14 cellular contexts compared by ENCODE assay signal in genomic region chr3:197753263-197753662, GRCh38. TPM values are rescaled to one million over a fixed set of nuclear protein-coding genes. Genes with fewer than 3 reads are reported as not detected.
DNase-seq lines count a peak whose midpoint lies in the region; ATAC-seq, FAIRE-seq and TF ChIP-seq lines count a peak whose summit lies in the region.
"Had no signal": no experiment of that assay in that cellular context is flagged by ENCODE, and none has a peak within 500 bp of the region (broad histone marks: within the 10 kb centered on the region; RNA-seq: fewer than 3 reads in every experiment).

No MANE protein-coding gene starts in this region.

- peak overlapping the region in 5 of 7 donors; percentile 10 to 97 (median 85) for H3K27ac Mint-ChIP-seq in CD4-positive, alpha-beta memory T cell
- H3K27ac Mint-ChIP-seq in glutamatergic neuron (ENCODE audit: unreplicated experiment), result no peak overlapping the region

- H3K36me3 ChIP-seq in CD4-positive, alpha-beta memory T cell (ENCODE audit: insufficient read depth, low read length), result peaks cover 12% of the 10 kb centered on the region
- H3K36me3 ChIP-seq in PC-3 (ENCODE audit: low read depth, low read length), result peaks cover 17% of the 10 kb centered on the region

- peak overlapping the region in 5 of 8 donors; percentile 1 to 41 (median 26) for H3K4me3 Mint-ChIP-seq in CD4-positive, alpha-beta memory T cell
- no peak overlapping the region for H3K4me3 Mint-ChIP-seq in glutamatergic neuron (ENCODE audit: unreplicated experiment)

- H3K4me1 ChIP-seq in CD4-positive, alpha-beta memory T cell (ENCODE audit: insufficient read depth, low read length), result peaks cover 58% of the 10 kb centered on the region
- H3K4me1 ChIP-seq in PC-3 (ENCODE audit: insufficient read depth, low read length), result peaks cover 26% of the 10 kb centered on the region

- BruUV-seq in PC-3 (replicated peaks; lab: Mats Ljungman, UMichigan), result no TSS peak

- no peak for ATAC-seq in PC-3
- ATAC-seq: stimulated activated naive CD8-positive, alpha-beta T cell treated with anti-CD3 and anti-CD28 coated beads, Interleukin-15, Interleukin-2, amounts not matched to agents 100 U/mL and 50 U/mL, for 24 hours had no signal

- H3K9ac ChIP-seq in PC-3 (ENCODE audit: low read length), result no peak overlapping the region

- no peak for DNase-seq in AG10803 (ENCODE audit: low read depth)
- no peak for DNase-seq in CD4-positive, alpha-beta memory T cell
- peak; percentile 18 for DNase-seq in PC-3
- DNase-seq in fibroblast of villous mesenchyme (ENCODE audit: low read depth), result no peak
- DNase-seq in D721Med (ENCODE audit: insufficient read length, low spot score), result no peak
- no peak for DNase-seq in NCI-H2171 treated with DMSO at 0.1 percent for 48 hours (lab: John Stamatoyannopoulos, UW)
- DNase-seq in glutamatergic neuron, result no peak
- no peak for DNase-seq in hippocampal formation (lab: John Stamatoyannopoulos, UW)
- DNase-seq: activated CD4-positive, alpha-beta T cell treated with anti-CD3 and anti-CD28 coated beads for 1 hour; DMS153; stimulated activated CD4-positive, alpha-beta T cell treated with anti-CD3 and anti-CD28 coated beads, Interleukin-2, amount 100 ng/mL, for 24 hours; stimulated activated naive CD8-positive, alpha-beta T cell treated with anti-CD3 and anti-CD28 coated beads, Interleukin-15, Interleukin-2, amounts not matched to agents 100 U/mL and 50 U/mL, for 24 hours had no signal

- peaks cover 75% of the 10 kb centered on the region for H3K79me2 ChIP-seq in PC-3 (ENCODE audit: low read length)

- intact Hi-C loops in CD4-positive, alpha-beta memory T cell (cut with micrococcal nuclease), result loop anchor here (5.0 kb wide), 1 partner anchor 199 kb away; the partner anchor contains the start of gene RPL35A
- intact Hi-C loops in PC-3 (cut with micrococcal nuclease), result loop anchor here (5.0 kb wide), 1 partner anchor 39 kb away; the partner anchor contains the start of gene LRCH3

- CTCF ChIA-PET in CD4-positive, alpha-beta memory T cell (lab: Charles Lee; ENCODE audit: partially characterized antibody), result no interaction called here
- CTCF ChIA-PET in PC-3 (lab: Charles Lee), result interaction anchor here (0.7 to 1.0 kb wide), 2 partner anchors 10 to 40 kb away, joined by 3 read pairs; no protein-coding TSS in a partner anchor

- peaks cover 0 to 2% of the 10 kb centered on the region in 2 donors for H3K27me3 Mint-ChIP-seq in CD4-positive, alpha-beta memory T cell
- peaks cover 4% of the 10 kb centered on the region for H3K27me3 Mint-ChIP-seq in glutamatergic neuron (ENCODE audit: unreplicated experiment)

- H3F3A ChIP-seq in PC-3 (ENCODE audit: low read length, unreplicated experiment), result no peaks in the 10 kb centered on the region

- peak overlapping the region; percentile 80; the same call in 1 of the 2 replicates for H3K4me2 ChIP-seq in PC-3 (ENCODE audit: low read length)

- no peaks in the 10 kb centered on the region for H3K9me3 ChIP-seq in CD4-positive, alpha-beta memory T cell (ENCODE audit: control insufficient read depth in 1 of 2, low read length in 2 of 2)
- no peaks in the 10 kb centered on the region for H3K9me3 ChIP-seq in PC-3 (ENCODE audit: low read length)

- no peaks in the 10 kb centered on the region for H3K27me3 ChIP-seq in CD4-positive, alpha-beta memory T cell (ENCODE audit: insufficient read depth, low read length)
- no peaks in the 10 kb centered on the region for H3K27me3 ChIP-seq in PC-3 (ENCODE audit: low read length)

- peaks cover 5 to 27% of the 10 kb centered on the region in 2 donors for H3K36me3 Mint-ChIP-seq in CD4-positive, alpha-beta memory T cell
- no peaks in the 10 kb centered on the region for H3K36me3 Mint-ChIP-seq in glutamatergic neuron (ENCODE audit: unreplicated experiment)

- peaks cover 40 to 70% (median 51%) of the 10 kb centered on the region in 4 donors for H3K4me1 Mint-ChIP-seq in CD4-positive, alpha-beta memory T cell
- H3K4me1 Mint-ChIP-seq in glutamatergic neuron (ENCODE audit: low read depth, unreplicated experiment), result peaks cover 4% of the 10 kb centered on the region

- H4K20me1 ChIP-seq in PC-3 (ENCODE audit: low read length), result peaks cover 19% of the 10 kb centered on the region; the same call in 1 of the 2 replicates

- H3K4me3 ChIP-seq in AG10803 (ENCODE audit: low read length) (no peak overlapping the region), PC-3 (ENCODE audit: low read length) (no peak overlapping the region), fibroblast of villous mesenchyme (ENCODE audit: low read depth, low read length) (no peak overlapping the region)
- H3K4me3 ChIP-seq in CD4-positive, alpha-beta memory T cell (ENCODE audit: low read length in 2 of 2), result no peak overlapping the region
- H3K4me3 ChIP-seq: coronary artery had no signal

- H3K27ac ChIP-seq in CD4-positive, alpha-beta memory T cell (ENCODE audit: low read depth, low read length), result no peak overlapping the region
- no peak overlapping the region for H3K27ac ChIP-seq in PC-3 (ENCODE audit: low read length)
- H3K27ac ChIP-seq: coronary artery had no signal

- TF ChIP-seq CTCF in AG10803 (conservative IDR thresholded peaks at IDR 0.05; ENCODE audit: low read length) (peak; percentile 18; the same call in 1 of the 2 replicates), PC-3 (conservative IDR thresholded peaks at IDR 0.05; ENCODE audit: low read depth, low read length) (no peak), fibroblast of villous mesenchyme (IDR thresholded peaks at IDR 0.05; ENCODE audit: insufficient read depth, low read depth, low read length) (peak; percentile 9), D721Med (IDR thresholded peaks at IDR 0.05; ENCODE audit: insufficient read depth, missing control alignments) (no peak), glutamatergic neuron (IDR thresholded peaks at IDR 0.05; ENCODE audit: partially characterized antibody, unreplicated experiment) (no peak)

- POLR2A ChIA-PET in CD4-positive, alpha-beta memory T cell (lab: Charles Lee; ENCODE audit: partially characterized antibody), result interaction anchor here (1.4 to 1.5 kb wide), 2 partner anchors 17 to 38 kb away, joined by 4 to 6 read pairs; partner anchors contain the start of gene LRCH3
- POLR2A ChIA-PET in PC-3 (lab: Charles Lee; ENCODE audit: unreplicated experiment), result no interaction called here

- no peak for FAIRE-seq in D721Med (lab: Jason Lieb, UNC)
- FAIRE-seq: GM18507 had no signal

- no peaks in the 10 kb centered on the region for H3K9me2 ChIP-seq in PC-3 (replicated peaks; ENCODE audit: low read length)

- no peak overlapping the region for H2AFZ ChIP-seq in PC-3 (ENCODE audit: low read length)

- no peaks in the 10 kb centered on the region for H3K9me3 Mint-ChIP-seq in CD4-positive, alpha-beta memory T cell
- H3K9me3 Mint-ChIP-seq in glutamatergic neuron (ENCODE audit: unreplicated experiment), result peaks cover 11% of the 10 kb centered on the region

RNA-seq across cellular contexts. Expression of gene FYTTD1, which starts 3.6 kb away (rescaled TPM):
- total RNA-seq in CD4-positive, alpha-beta memory T cell, result 10 to 100 TPM; 60.0 to 60.2 TPM
- polyA plus RNA-seq in CD4-positive, alpha-beta memory T cell, result 100 to 1,000 TPM in 1 of 2 donors, 10 to 100 TPM in 1; 98.6 to 120 TPM
- total RNA-seq in PC-3 (2014; rRNA removed), result 54.6 and 85.4 TPM in 2 replicates
- total RNA-seq in fibroblast of villous mesenchyme, result 43.5 and 58.3 TPM in 2 replicates
- 51.6 TPM for total RNA-seq in glutamatergic neuron (ENCODE audit: unreplicated experiment)

RNA-seq across cellular contexts. Expression of gene RUBCN, which starts 16.6 kb away (rescaled TPM):
- total RNA-seq in CD4-positive, alpha-beta memory T cell, result 10 to 100 TPM; 64.0 to 69.6 TPM
- polyA plus RNA-seq in CD4-positive, alpha-beta memory T cell, result 10 to 100 TPM; 13.2 to 26.5 TPM
- total RNA-seq in PC-3 (2014; rRNA removed) (24.5 and 32.9 TPM in 2 replicates), fibroblast of villous mesenchyme (26.4 and 28.1 TPM in 2 replicates), glutamatergic neuron (ENCODE audit: unreplicated experiment) (46.1 TPM)

RNA-seq across cellular contexts. Expression of gene LRCH3, which starts 37.8 kb away (rescaled TPM):
- 10 to 100 TPM; 76.0 to 87.7 TPM for total RNA-seq in CD4-positive, alpha-beta memory T cell
- 10 to 100 TPM in 1 of 2 donors, 1 to 10 TPM in 1; 7.4 to 21.5 TPM for polyA plus RNA-seq in CD4-positive, alpha-beta memory T cell
- 43.1 and 146 TPM in 2 replicates for total RNA-seq in PC-3 (2014; rRNA removed)
- total RNA-seq in fibroblast of villous mesenchyme, result 96.3 and 149 TPM in 2 replicates
- 79.0 TPM for total RNA-seq in glutamatergic neuron (ENCODE audit: unreplicated experiment)

Comparison
In these comparisons a context has a peak if more than half of its experiments do, and no peak if none do; other contexts are left out.
1. CTCF ChIP-seq: peak in AG10803 (single experiment) and fibroblast of villous mesenchyme (single experiment); none in PC-3 (single experiment), D721Med (single experiment) and glutamatergic neuron (single experiment).